In the genomic region with DNA sequence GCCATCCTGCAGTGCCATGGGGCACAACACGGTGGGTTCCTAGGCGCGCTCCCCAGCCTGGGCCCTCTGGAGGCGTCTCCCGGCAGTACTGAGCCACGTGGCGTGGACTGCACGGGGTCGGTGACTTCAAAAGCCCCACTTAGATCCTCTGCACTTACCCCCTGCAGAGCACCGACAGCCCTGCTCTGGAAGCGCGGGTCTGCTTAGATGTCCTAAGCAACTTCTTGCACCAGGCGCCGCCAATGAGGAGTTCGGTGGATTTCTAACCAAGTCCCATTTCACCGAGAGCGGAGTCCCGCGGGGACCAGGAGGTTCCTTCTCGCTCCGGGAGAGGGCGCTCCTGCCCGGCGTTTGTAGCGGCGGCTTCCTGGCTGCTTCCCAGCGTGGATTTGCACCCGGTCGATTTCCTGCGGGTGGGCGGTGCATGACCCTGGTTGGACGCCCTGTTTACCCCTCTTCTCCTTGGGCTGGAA, we compare ENCODE assay signal across 9 cellular contexts. TPM values are rescaled to one million over a fixed set of nuclear protein-coding genes. Genes with fewer than 3 reads are reported as not detected.
DNase-seq lines count a peak whose midpoint lies in the region; ATAC-seq, FAIRE-seq and TF ChIP-seq lines count a peak whose summit lies in the region.
"Had no signal": no experiment of that assay in that cellular context is flagged by ENCODE, and none has a peak within 500 bp of the region (broad histone marks: within the 10 kb centered on the region; RNA-seq: fewer than 3 reads in every experiment).

No MANE protein-coding gene starts in this region.

- H3K4me3 ChIP-seq in adipocyte (ENCODE audit: low read length), result peak overlapping the region; percentile 36

- no peaks in the 10 kb centered on the region for H3K4me1 ChIP-seq in adipocyte (ENCODE audit: control insufficient read depth, insufficient read depth, low read length)

- peaks cover 18% of the 10 kb centered on the region for H3K9me3 ChIP-seq in adipocyte (ENCODE audit: control insufficient read depth, low read length)

- TF ChIP-seq CTCF in natural killer cell (IDR thresholded peaks at IDR 0.05) (peak; percentile 19), type B pancreatic cell (conservative IDR thresholded peaks at IDR 0.05) (peak; percentile 75)

- no peak overlapping the region for H3K9ac ChIP-seq in adipocyte (ENCODE audit: low read length)

- no peaks in the 10 kb centered on the region for H3K27me3 ChIP-seq in adipocyte (replicated peaks; ENCODE audit: control insufficient read depth, insufficient read depth, low read length)

- no peaks in the 10 kb centered on the region for H3K36me3 ChIP-seq in adipocyte (ENCODE audit: control insufficient read depth, insufficient read depth, low read length, severe bottlenecking)

- no peaks in the 10 kb centered on the region for H3K36me3 Mint-ChIP-seq in natural killer cell
- peaks cover 8% of the 10 kb centered on the region for H3K36me3 Mint-ChIP-seq in natural killer cell treated with Interleukin-12 subunit alpha and Interleukin-12 subunit beta and Interleukin-15 and Interleukin-18, amount 100 ng/mL, for 72 hours
- H3K36me3 Mint-ChIP-seq in type B pancreatic cell, result no peaks in the 10 kb centered on the region

- ATAC-seq in natural killer cell, result peak in 1 of 3 donors; percentile 43
- no peak for ATAC-seq in natural killer cell treated with Interleukin-12 subunit alpha and Interleukin-12 subunit beta and Interleukin-15 and Interleukin-18, amount 100 ng/mL, for 72 hours
- no peak for ATAC-seq in HG02623 (IDR thresholded peaks at IDR 0.05; ENCODE audit: unreplicated experiment)
- ATAC-seq: T-helper 17 cell had no signal

- H3K27me3 Mint-ChIP-seq in natural killer cell (ENCODE audit: low read depth in 2 of 2) (peaks cover 28 to 44% of the 10 kb centered on the region in 2 donors), type B pancreatic cell (peaks cover 67% of the 10 kb centered on the region)
- H3K27me3 Mint-ChIP-seq in natural killer cell treated with Interleukin-12 subunit alpha and Interleukin-12 subunit beta and Interleukin-15 and Interleukin-18, amount 100 ng/mL, for 72 hours, result peaks cover 28 to 29% of the 10 kb centered on the region in 2 donors

- intact Hi-C loops in natural killer cell (cut with micrococcal nuclease), result no loop called here

- no peak overlapping the region for H3K27ac Mint-ChIP-seq in natural killer cell
- no peak overlapping the region for H3K27ac Mint-ChIP-seq in natural killer cell treated with Interleukin-12 subunit alpha and Interleukin-12 subunit beta and Interleukin-15 and Interleukin-18, amount 100 ng/mL, for 72 hours
- H3K27ac Mint-ChIP-seq in type B pancreatic cell, result no peak overlapping the region
- H3K27ac Mint-ChIP-seq: T-helper 17 cell had no signal

- FAIRE-seq in urothelium cell line (lab: Jason Lieb, UNC), result no peak

- DNase-seq in natural killer cell (no peak), adipocyte (ENCODE audit: low read depth) (peak; percentile 48), iPS-NIHi11 (ENCODE audit: low spot score) (peak; percentile 73), type B pancreatic cell (ENCODE audit: extremely low spot score, unreplicated experiment) (peak; percentile 79), urothelium cell line (ENCODE audit: low spot score) (no peak), middle frontal gyrus (ENCODE audit: extremely low spot score, low spot score) (no peak)
- no peak for DNase-seq in natural killer cell treated with Interleukin-12 subunit alpha and Interleukin-12 subunit beta and Interleukin-15 and Interleukin-18, amount 100 ng/mL, for 72 hours (ENCODE audit: low spot score)
- DNase-seq: T-helper 17 cell had no signal

- no peaks in the 10 kb centered on the region for H3K4me1 Mint-ChIP-seq in natural killer cell
- H3K4me1 Mint-ChIP-seq in natural killer cell treated with Interleukin-12 subunit alpha and Interleukin-12 subunit beta and Interleukin-15 and Interleukin-18, amount 100 ng/mL, for 72 hours (ENCODE audit: low read depth in 2 of 2), result no peaks in the 10 kb centered on the region
- H3K4me1 Mint-ChIP-seq in type B pancreatic cell (ENCODE audit: unreplicated experiment), result no peaks in the 10 kb centered on the region
- H3K4me1 Mint-ChIP-seq: T-helper 17 cell had no signal

- peaks cover 3 to 11% of the 10 kb centered on the region in 2 donors for H3K9me3 Mint-ChIP-seq in natural killer cell
- H3K9me3 Mint-ChIP-seq in natural killer cell treated with Interleukin-12 subunit alpha and Interleukin-12 subunit beta and Interleukin-15 and Interleukin-18, amount 100 ng/mL, for 72 hours, result peaks cover 18% of the 10 kb centered on the region
- H3K9me3 Mint-ChIP-seq in type B pancreatic cell, result no peaks in the 10 kb centered on the region

- H3K4me3 Mint-ChIP-seq in natural killer cell (no peak overlapping the region), type B pancreatic cell (peak overlapping the region; percentile 73)
- H3K4me3 Mint-ChIP-seq in natural killer cell treated with Interleukin-12 subunit alpha and Interleukin-12 subunit beta and Interleukin-15 and Interleukin-18, amount 100 ng/mL, for 72 hours, result no peak overlapping the region
- H3K4me3 Mint-ChIP-seq: T-helper 17 cell had no signal

RNA-seq across cellular contexts. Expression of gene ZNF845, which starts 25.2 kb away (rescaled TPM):
- 10 to 100 TPM in 1 of 3 donors, 1 to 10 TPM in 2; 8.7 to 13.2 (median 9.0) TPM for total RNA-seq in natural killer cell
- total RNA-seq in natural killer cell treated with Interleukin-12 subunit alpha and Interleukin-12 subunit beta and Interleukin-15 and Interleukin-18, amount 100 ng/mL, for 72 hours, result 1 to 10 TPM; 5.5 to 7.9 TPM
- 9.3 and 12.0 TPM in 2 replicates for total RNA-seq in type B pancreatic cell (ENCODE audit: low replicate concordance)

RNA-seq across cellular contexts. Expression of gene VN1R4, which starts 40.9 kb away (rescaled TPM):
- total RNA-seq in natural killer cell (not detected), type B pancreatic cell (ENCODE audit: low replicate concordance) (not detected in 2 replicates)
- not detected for total RNA-seq in natural killer cell treated with Interleukin-12 subunit alpha and Interleukin-12 subunit beta and Interleukin-15 and Interleukin-18, amount 100 ng/mL, for 72 hours
- total RNA-seq: T-helper 17 cell had no signal

RNA-seq across cellular contexts. Expression of gene VN1R2, which starts 50.3 kb away (rescaled TPM):
- total RNA-seq in natural killer cell (not detected), type B pancreatic cell (ENCODE audit: low replicate concordance) (not detected in 2 replicates)
- total RNA-seq in natural killer cell treated with Interleukin-12 subunit alpha and Interleukin-12 subunit beta and Interleukin-15 and Interleukin-18, amount 100 ng/mL, for 72 hours, result not detected
- total RNA-seq: T-helper 17 cell had no signal

RNA-seq across cellular contexts. Expression of gene ZNF677, which starts 53.7 kb away (rescaled TPM):
- 10 to 100 TPM; 16.4 to 19.8 (median 18.4) TPM for total RNA-seq in natural killer cell
- total RNA-seq in natural killer cell treated with Interleukin-12 subunit alpha and Interleukin-12 subunit beta and Interleukin-15 and Interleukin-18, amount 100 ng/mL, for 72 hours, result 10 to 100 TPM in 1 of 2 donors, 1 to 10 TPM in 1; 2.2 to 11.2 TPM
- total RNA-seq in type B pancreatic cell (ENCODE audit: low replicate concordance), result 47.1 and 47.9 TPM in 2 replicates

RNA-seq across cellular contexts. Expression of gene ZNF525, which starts 57.1 kb away (rescaled TPM):
- total RNA-seq in natural killer cell (10 to 100 TPM; 20.7 to 27.0 (median 21.8) TPM), type B pancreatic cell (ENCODE audit: low replicate concordance) (19.7 and 31.3 TPM in 2 replicates)
- total RNA-seq in natural killer cell treated with Interleukin-12 subunit alpha and Interleukin-12 subunit beta and Interleukin-15 and Interleukin-18, amount 100 ng/mL, for 72 hours, result 10 to 100 TPM; 12.3 to 18.6 TPM

Comparison
In these comparisons a context has a peak if more than half of its experiments do, and no peak if none do; other contexts are left out.
1. DNase-seq: peak in adipocyte (single experiment), iPS-NIHi11 (single experiment) and type B pancreatic cell (single experiment); none in natural killer cell (single experiment), natural killer cell treated with Interleukin-12 subunit alpha and Interleukin-12 subunit beta and Interleukin-15 and Interleukin-18, amount 100 ng/mL, for 72 hours (single experiment), urothelium cell line (single experiment) and middle frontal gyrus (single experiment).